In the genomic region with DNA sequence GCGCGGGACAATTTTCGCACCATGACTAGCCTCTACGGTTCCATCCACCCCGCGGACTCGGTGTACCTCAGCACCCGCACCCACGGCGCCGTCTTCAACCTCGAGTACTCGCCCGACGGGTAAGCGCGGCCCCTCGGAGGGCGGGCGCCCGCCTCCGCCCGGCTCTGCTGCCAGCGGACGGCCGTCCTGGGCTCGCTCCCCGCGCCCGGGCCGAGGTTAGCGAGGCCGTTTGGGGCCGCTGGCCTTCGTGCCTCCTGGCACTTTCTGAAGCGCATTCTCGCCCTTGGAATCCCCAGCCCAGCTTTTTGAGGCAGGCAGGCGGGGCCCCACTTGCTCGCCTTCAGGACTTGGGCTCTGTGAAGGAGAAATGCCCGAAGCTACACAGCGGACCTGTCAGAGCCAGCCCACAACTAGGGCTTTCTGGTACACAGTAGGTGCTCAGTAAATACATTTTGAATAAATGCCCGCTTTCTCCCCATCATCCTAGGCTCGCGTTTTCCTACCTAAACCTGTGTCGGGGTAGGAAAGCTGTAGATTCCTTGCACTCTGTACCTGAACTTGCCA, we compare ENCODE assay signal across 8 cellular contexts. TPM values are rescaled to one million over a fixed set of nuclear protein-coding genes. Genes with fewer than 3 reads are reported as not detected.
DNase-seq lines count a peak whose midpoint lies in the region; ATAC-seq and TF ChIP-seq lines count a peak whose summit lies in the region.

No MANE protein-coding gene starts in this region.

- peaks cover 0 to 7% of the 10 kb centered on the region in 2 donors for H3K36me3 Mint-ChIP-seq in CD4-positive, alpha-beta memory T cell
- H3K36me3 Mint-ChIP-seq in activated CD4-positive, alpha-beta memory T cell treated with anti-CD3 and anti-CD28 coated beads, Interleukin-2, amount 10 ng/mL, durations not matched to agents 7 days and 5 days (ENCODE audit: low read depth), result peaks cover 12% of the 10 kb centered on the region

- CTCF ChIA-PET in CD4-positive, alpha-beta memory T cell (lab: Charles Lee; ENCODE audit: partially characterized antibody), result interaction anchor here (0.9 kb wide), 1 partner anchor 209 kb away, joined by 3 read pairs; the partner anchor contains the start of gene TOMM5
- CTCF ChIA-PET in activated CD4-positive, alpha-beta memory T cell treated with anti-CD3 and anti-CD28 coated beads, Interleukin-2, amount 10 ng/mL, durations not matched to agents 7 days and 5 days (lab: Charles Lee), result interaction anchor here (0.6 to 1.6 kb wide), 4 partner anchors 10 to 102 kb away, joined by 3 to 6 read pairs (median 3); partner anchors contain the start of gene EXOSC3

- peak overlapping the region; percentile 74 to 94 (median 87) for H3K27ac Mint-ChIP-seq in CD4-positive, alpha-beta memory T cell
- H3K27ac Mint-ChIP-seq in activated CD4-positive, alpha-beta memory T cell treated with anti-CD3 and anti-CD28 coated beads, Interleukin-2, amount 10 ng/mL, durations not matched to agents 7 days and 5 days, result peak overlapping the region; percentile 63

- DNase-seq in CD4-positive, alpha-beta memory T cell, result peak in 1 of 5 donors; percentile 51
- DNase-seq in activated CD4-positive, alpha-beta memory T cell treated with anti-CD3 and anti-CD28 coated beads, Interleukin-2, amount 10 ng/mL, durations not matched to agents 7 days and 5 days, result no peak
- peak; percentile 20 for DNase-seq in fibroblast of pulmonary artery (ENCODE audit: low read depth)
- no peak for DNase-seq in epidermal melanocyte (ENCODE audit: insufficient read length, low spot score)
- DNase-seq in NK-92 (lab: John Stamatoyannopoulos, UW; ENCODE audit: unreplicated experiment), result no peak

- H3K27me3 Mint-ChIP-seq in CD4-positive, alpha-beta memory T cell, result no peaks in the 10 kb centered on the region
- no peaks in the 10 kb centered on the region for H3K27me3 Mint-ChIP-seq in activated CD4-positive, alpha-beta memory T cell treated with anti-CD3 and anti-CD28 coated beads, Interleukin-2, amount 10 ng/mL, durations not matched to agents 7 days and 5 days

- H3K4me3 Mint-ChIP-seq in CD4-positive, alpha-beta memory T cell, result peak overlapping the region; percentile 88 to 95 (median 94)
- H3K4me3 Mint-ChIP-seq in activated CD4-positive, alpha-beta memory T cell treated with anti-CD3 and anti-CD28 coated beads, Interleukin-2, amount 10 ng/mL, durations not matched to agents 7 days and 5 days, result peak overlapping the region; percentile 89

- H3K4me1 Mint-ChIP-seq in CD4-positive, alpha-beta memory T cell, result peaks cover 25 to 52% (median 36%) of the 10 kb centered on the region in 4 donors
- peaks cover 40% of the 10 kb centered on the region for H3K4me1 Mint-ChIP-seq in activated CD4-positive, alpha-beta memory T cell treated with anti-CD3 and anti-CD28 coated beads, Interleukin-2, amount 10 ng/mL, durations not matched to agents 7 days and 5 days

- peak overlapping the region; percentile 70 for H3K27ac ChIP-seq in CD4-positive, alpha-beta memory T cell (ENCODE audit: low read depth, low read length)
- H3K27ac ChIP-seq in neutrophil, result peak overlapping the region; percentile 97

- peak overlapping the region; percentile 26 to 98 for H3K4me3 ChIP-seq in CD4-positive, alpha-beta memory T cell (ENCODE audit: low read length in 2 of 2)
- H3K4me3 ChIP-seq in fibroblast of pulmonary artery (replicated peaks; ENCODE audit: low read depth, low read length), result peak overlapping the region; percentile 95
- H3K4me3 ChIP-seq in neutrophil (ENCODE audit: low read depth in 1 of 2, low read length in 1 of 2), result peak overlapping the region; percentile 82 to 99

- no peaks in the 10 kb centered on the region for H3K36me3 ChIP-seq in CD4-positive, alpha-beta memory T cell (ENCODE audit: insufficient read depth, low read length)
- no peaks in the 10 kb centered on the region for H3K36me3 ChIP-seq in neutrophil

- intact Hi-C loops in CD4-positive, alpha-beta memory T cell (cut with micrococcal nuclease), result loop anchor here (5.0 kb wide), 2 partner anchors 101 to 314 kb away; partner anchors contain the start of genes POLR1E and SLC25A51

- no peak for TF ChIP-seq CTCF in fibroblast of pulmonary artery (IDR thresholded peaks at IDR 0.05; ENCODE audit: low read length, missing control alignments)
- no peak for TF ChIP-seq CTCF in neutrophil (IDR thresholded peaks at IDR 0.05)

- ATAC-seq in GM21367 (IDR thresholded peaks at IDR 0.05; ENCODE audit: unreplicated experiment), result peak; percentile 33
- ATAC-seq in HG03571 (IDR thresholded peaks at IDR 0.05; ENCODE audit: unreplicated experiment), result peak; percentile 32

- H3K27me3 ChIP-seq in CD4-positive, alpha-beta memory T cell (ENCODE audit: insufficient read depth, low read length), result no peaks in the 10 kb centered on the region
- H3K27me3 ChIP-seq in neutrophil, result no peaks in the 10 kb centered on the region

- no peaks in the 10 kb centered on the region for H3K9me3 ChIP-seq in CD4-positive, alpha-beta memory T cell (ENCODE audit: control insufficient read depth in 1 of 2, low read length in 2 of 2)
- no peaks in the 10 kb centered on the region for H3K9me3 ChIP-seq in neutrophil

- POLR2A ChIA-PET in CD4-positive, alpha-beta memory T cell (lab: Charles Lee; ENCODE audit: partially characterized antibody), result interaction anchor here (0.6 to 3.1 kb wide), 7 partner anchors 10 to 338 kb away, joined by 3 to 51 read pairs (median 5); partner anchors contain the start of genes EXOSC3, SLC25A51 and ZBTB5
- POLR2A ChIA-PET in activated CD4-positive, alpha-beta memory T cell treated with anti-CD3 and anti-CD28 coated beads, Interleukin-2, amount 10 ng/mL, durations not matched to agents 7 days and 5 days (lab: Charles Lee), result interaction anchor here (0.9 to 9.9 kb wide), 13 partner anchors 11 to 338 kb away, joined by 3 to 118 read pairs (median 4); partner anchors contain the start of genes EXOSC3, SLC25A51, TOMM5 and TRMT10B

- H3K9me3 Mint-ChIP-seq in CD4-positive, alpha-beta memory T cell, result no peaks in the 10 kb centered on the region
- H3K9me3 Mint-ChIP-seq in activated CD4-positive, alpha-beta memory T cell treated with anti-CD3 and anti-CD28 coated beads, Interleukin-2, amount 10 ng/mL, durations not matched to agents 7 days and 5 days, result no peaks in the 10 kb centered on the region

- H3K4me1 ChIP-seq in CD4-positive, alpha-beta memory T cell (ENCODE audit: insufficient read depth, low read length), result peaks cover 39% of the 10 kb centered on the region
- peaks cover 63 to 67% of the 10 kb centered on the region in 2 experiments for H3K4me1 ChIP-seq in neutrophil (ENCODE audit: control insufficient read depth in 1 of 2, insufficient read depth in 1 of 2, low read depth in 1 of 2, low read length in 1 of 2)

RNA-seq across cellular contexts. Expression of gene DCAF10, which starts 0.8 kb away (rescaled TPM):
- total RNA-seq in CD4-positive, alpha-beta memory T cell, result 10 to 100 TPM; 20.3 to 21.7 TPM
- 10 to 100 TPM; 36.7 to 37.1 TPM for polyA plus RNA-seq in CD4-positive, alpha-beta memory T cell
- 10 to 100 TPM; 18.7 to 20.7 TPM for total RNA-seq in activated CD4-positive, alpha-beta memory T cell treated with anti-CD3 and anti-CD28 coated beads, Interleukin-2, amount 10 ng/mL, durations not matched to agents 7 days and 5 days

RNA-seq across cellular contexts. Expression of gene EXOSC3, which starts 16.5 kb away (rescaled TPM):
- total RNA-seq in CD4-positive, alpha-beta memory T cell, result 10 to 100 TPM; 63.5 to 68.6 TPM
- polyA plus RNA-seq in CD4-positive, alpha-beta memory T cell, result 10 to 100 TPM; 25.1 to 38.7 TPM
- total RNA-seq in activated CD4-positive, alpha-beta memory T cell treated with anti-CD3 and anti-CD28 coated beads, Interleukin-2, amount 10 ng/mL, durations not matched to agents 7 days and 5 days, result 10 to 100 TPM; 66.6 to 69.6 TPM

RNA-seq across cellular contexts. Expression of gene TRMT10B, which starts 47.8 kb away (rescaled TPM):
- total RNA-seq in CD4-positive, alpha-beta memory T cell, result 10 to 100 TPM; 24.3 to 27.4 TPM
- 10 to 100 TPM; 11.2 to 13.1 TPM for polyA plus RNA-seq in CD4-positive, alpha-beta memory T cell
- 10 to 100 TPM; 11.8 to 14.2 TPM for total RNA-seq in activated CD4-positive, alpha-beta memory T cell treated with anti-CD3 and anti-CD28 coated beads, Interleukin-2, amount 10 ng/mL, durations not matched to agents 7 days and 5 days
